In genomic region chrX:40098264-40099045, GRCh38 we compare ENCODE assay signal across 8 cellular contexts. TPM values are rescaled to one million over a fixed set of nuclear protein-coding genes. Genes with fewer than 3 reads are reported as not detected.
DNase-seq lines count a peak whose midpoint lies in the region; ATAC-seq, FAIRE-seq and TF ChIP-seq lines count a peak whose summit lies in the region.

No MANE protein-coding gene starts in this region.

- peaks cover 13 to 22% of the 10 kb centered on the region in 2 donors for H3K4me1 Mint-ChIP-seq in natural killer cell treated with Interleukin-12 subunit alpha and Interleukin-12 subunit beta and Interleukin-15 and Interleukin-18, amount 100 ng/mL, for 72 hours (ENCODE audit: low read depth in 2 of 2)

- peak; percentile 31 for ATAC-seq in GM18909 (IDR thresholded peaks at IDR 0.05; ENCODE audit: poor library complexity, unreplicated experiment)
- ATAC-seq in natural killer cell treated with Interleukin-12 subunit alpha and Interleukin-12 subunit beta and Interleukin-15 and Interleukin-18, amount 100 ng/mL, for 72 hours: peak; percentile 63 to 71

- H3K27me3 ChIP-seq in BLaER1 treated with 17β-estradiol and CSF1 and Interleukin-3, amounts not matched to agents 10 nM and 100 nM: peaks cover 19 to 42% (median 31%) of the 10 kb centered on the region in 11 experiments; a peak in 20 of 22 replicates
- no peaks in the 10 kb centered on the region for H3K27me3 ChIP-seq in esophagus (ENCODE audit: control insufficient read depth in 1 of 2, insufficient read depth in 2 of 2, low read length in 2 of 2)

- TF ChIP-seq POLR2A in H54 (IDR thresholded peaks at IDR 0.05; ENCODE audit: low read depth, low read length): no peak

- peak overlapping the region; percentile 56 to 78 (median 68) for H3K4me3 ChIP-seq in BLaER1 treated with 17β-estradiol and CSF1 and Interleukin-3, amounts not matched to agents 10 nM and 100 nM
- H3K4me3 ChIP-seq in esophagus (ENCODE audit: low read depth in 1 of 2, low read length in 2 of 2): peak overlapping the region; percentile 44 to 55

- peaks cover 0 to 7% of the 10 kb centered on the region in 2 donors for H3K27me3 Mint-ChIP-seq in natural killer cell treated with Interleukin-12 subunit alpha and Interleukin-12 subunit beta and Interleukin-15 and Interleukin-18, amount 100 ng/mL, for 72 hours

- peaks cover 30 to 81% (median 63%) of the 10 kb centered on the region in 11 experiments for H4K20me1 ChIP-seq in BLaER1 treated with 17β-estradiol and CSF1 and Interleukin-3, amounts not matched to agents 10 nM and 100 nM

- H3K4me2 ChIP-seq in BLaER1 treated with 17β-estradiol and CSF1 and Interleukin-3, amounts not matched to agents 10 nM and 100 nM: peak overlapping the region; percentile 77 to 95 (median 86)

- H3K27ac Mint-ChIP-seq in natural killer cell treated with Interleukin-12 subunit alpha and Interleukin-12 subunit beta and Interleukin-15 and Interleukin-18, amount 100 ng/mL, for 72 hours: peak overlapping the region; percentile 70 to 78

- H3K36me3 ChIP-seq in BLaER1 treated with 17β-estradiol and CSF1 and Interleukin-3, amounts not matched to agents 10 nM and 100 nM: peaks cover 0 to 11% (median 0%) of the 10 kb centered on the region in 11 experiments; a peak in 4 of 22 replicates
- no peaks in the 10 kb centered on the region for H3K36me3 ChIP-seq in esophagus (ENCODE audit: control insufficient read depth in 2 of 2, insufficient read depth in 2 of 2, low read length in 1 of 2)

- H3K4me1 ChIP-seq in BLaER1 treated with 17β-estradiol and CSF1 and Interleukin-3, amounts not matched to agents 10 nM and 100 nM: peaks cover 40 to 73% (median 63%) of the 10 kb centered on the region in 10 experiments
- H3K4me1 ChIP-seq in esophagus (ENCODE audit: control insufficient read depth in 2 of 2, insufficient read depth in 2 of 2, low read length in 1 of 2): peaks cover 0 to 2% of the 10 kb centered on the region in 2 donors

- H3K27ac ChIP-seq in BLaER1 treated with 17β-estradiol and CSF1 and Interleukin-3, amounts not matched to agents 10 nM and 100 nM: peak overlapping the region in 10 of 11 experiments; percentile 58 to 88 (median 75); a peak in 19 of 22 replicates
- H3K27ac ChIP-seq in esophagus (ENCODE audit: low read depth in 2 of 2, low read length in 1 of 2): peak overlapping the region; percentile 65 to 89

- H3K9ac ChIP-seq in BLaER1 treated with 17β-estradiol and CSF1 and Interleukin-3, amounts not matched to agents 10 nM and 100 nM: peak overlapping the region; percentile 54 to 88 (median 84); a peak in 21 of 22 replicates

- peaks cover 28 to 58% (median 47%) of the 10 kb centered on the region in 11 experiments; a peak in 20 of 22 replicates for H3K9me3 ChIP-seq in BLaER1 treated with 17β-estradiol and CSF1 and Interleukin-3, amounts not matched to agents 10 nM and 100 nM (replicated peaks in 1 of 11)
- H3K9me3 ChIP-seq in esophagus (ENCODE audit: control insufficient read depth in 2 of 2, insufficient read depth in 1 of 2, low read depth in 1 of 2, low read length in 1 of 2): peaks cover 0 to 2% of the 10 kb centered on the region in 2 donors

- H3K36me3 Mint-ChIP-seq in natural killer cell treated with Interleukin-12 subunit alpha and Interleukin-12 subunit beta and Interleukin-15 and Interleukin-18, amount 100 ng/mL, for 72 hours: no peaks in the 10 kb centered on the region

- no peaks in the 10 kb centered on the region for H3K9me3 Mint-ChIP-seq in natural killer cell treated with Interleukin-12 subunit alpha and Interleukin-12 subunit beta and Interleukin-15 and Interleukin-18, amount 100 ng/mL, for 72 hours

- peak; percentile 72 for DNase-seq in NAMALWA (ENCODE audit: low spot score)
- DNase-seq in activated CD4-positive, alpha-beta T cell treated with anti-CD3 and anti-CD28 coated beads for 48 hours: peak; percentile 61
- DNase-seq in natural killer cell treated with Interleukin-12 subunit alpha and Interleukin-12 subunit beta and Interleukin-15 and Interleukin-18, amount 100 ng/mL, for 72 hours (ENCODE audit: low spot score): peak; percentile 78
- no peak for DNase-seq in AML-193 (lab: John Stamatoyannopoulos, UW)
- DNase-seq in H54 (ENCODE audit: insufficient read length, low spot score): no peak

- 0 to 10% methylated on average over 65 to 75 of the region's 75 CpGs for WGBS in esophagus, 2 donors

- FAIRE-seq in H54 (lab: Jason Lieb, UNC): no peak

- H3K4me3 Mint-ChIP-seq in natural killer cell treated with Interleukin-12 subunit alpha and Interleukin-12 subunit beta and Interleukin-15 and Interleukin-18, amount 100 ng/mL, for 72 hours: peak overlapping the region; percentile 94

RNA-seq across cellular contexts. Expression of gene BCOR, which starts 0.7 kb away (rescaled TPM):
- polyA plus RNA-seq in esophagus: 10 to 100 TPM in 1 of 2 donors, 1 to 10 TPM in 1; 9.6 to 10.7 TPM
- 10 to 100 TPM; 52.3 to 56.7 TPM for total RNA-seq in natural killer cell treated with Interleukin-12 subunit alpha and Interleukin-12 subunit beta and Interleukin-15 and Interleukin-18, amount 100 ng/mL, for 72 hours

Comparison
In these comparisons a context has a peak if more than half of its experiments do, and no peak if none do; other contexts are left out.
1. DNase-seq: peak in NAMALWA (single experiment), activated CD4-positive, alpha-beta T cell treated with anti-CD3 and anti-CD28 coated beads for 48 hours (single experiment) and natural killer cell treated with Interleukin-12 subunit alpha and Interleukin-12 subunit beta and Interleukin-15 and Interleukin-18, amount 100 ng/mL, for 72 hours (single experiment); none in AML-193 (0 of 2) and H54 (single experiment).